Comparison of ENCODE assay signal across 13 cellular contexts in genomic region chr9:73437758-73438157, GRCh38.
DNase-seq lines count a peak whose midpoint lies in the region; ATAC-seq, FAIRE-seq and TF ChIP-seq lines count a peak whose summit lies in the region.
"Had no signal": no experiment of that assay in that cellular context is flagged by ENCODE, and none has a peak within 500 bp of the region (broad histone marks: within the 10 kb centered on the region; RNA-seq: fewer than 3 reads in every experiment).

No MANE protein-coding gene starts in this region.

- CTCF ChIA-PET in GM10248 (lab: Yijun Ruan, JAX) = no interaction called here

- H3K27ac ChIP-seq in right atrium auricular region (no peak overlapping the region), testis (no peak overlapping the region)
- H3K27ac ChIP-seq: thoracic aorta had no signal

- POLR2A ChIA-PET in GM10248 (lab: Yijun Ruan, JAX) = no interaction called here

- H3K36me3 ChIP-seq in bronchial epithelial cell (ENCODE audit: control insufficient read depth, insufficient read depth, low read length) (no peaks in the 10 kb centered on the region), right atrium auricular region (no peaks in the 10 kb centered on the region), testis (ENCODE audit: low read depth, missing control alignments) (no peaks in the 10 kb centered on the region)
- H3K36me3 ChIP-seq: thoracic aorta had no signal

- intact Hi-C loops in testis (cut with DNase I; ENCODE audit: low total_unique reads) = no loop called here

- ATAC-seq in GM21786 (IDR thresholded peaks at IDR 0.05; ENCODE audit: unreplicated experiment) (peak; percentile 71), HG03520 (IDR thresholded peaks at IDR 0.05; ENCODE audit: unreplicated experiment) (peak; percentile 79)
- ATAC-seq: left cardiac atrium had no signal

- H3K27me3 ChIP-seq in bronchial epithelial cell (ENCODE audit: control insufficient read depth, insufficient read depth, low read length) = no peaks in the 10 kb centered on the region
- no peaks in the 10 kb centered on the region for H3K27me3 ChIP-seq in right atrium auricular region
- H3K27me3 ChIP-seq in testis = no peaks in the 10 kb centered on the region

- 70 to 76% methylated on average over 1 of the region's 1 CpG for WGBS in testis, 2 donors

- H3K4me1 ChIP-seq in right atrium auricular region = no peaks in the 10 kb centered on the region
- no peaks in the 10 kb centered on the region for H3K4me1 ChIP-seq in testis

- TF ChIP-seq CTCF in GM10248 (IDR thresholded peaks at IDR 0.05; ENCODE audit: control extremely low read depth, extremely low read depth, low read depth, missing control alignments) (no peak), bronchial epithelial cell (IDR thresholded peaks at IDR 0.05; ENCODE audit: insufficient read depth, low read length, severe bottlenecking) (no peak), right atrium auricular region (IDR thresholded peaks at IDR 0.05) (no peak), testis (IDR thresholded peaks at IDR 0.05) (no peak)

- TF ChIP-seq POLR2A in testis (IDR thresholded peaks at IDR 0.05) (no peak), erythroblast (IDR thresholded peaks at IDR 0.05; ENCODE audit: low read length) (no peak)

- DNase-seq in GM10248 (ENCODE audit: extremely low spot score) = peak; percentile 8
- DNase-seq in bronchial epithelial cell (ENCODE audit: low read depth) = peak; percentile 56
- no peak for DNase-seq in NCI-H2029 treated with DMSO at 0.1 percent for 48 hours (lab: John Stamatoyannopoulos, UW)
- DNase-seq in right atrium auricular region (ENCODE audit: low spot score) = no peak
- no peak for DNase-seq in testis
- DNase-seq in erythroblast (lab: John Stamatoyannopoulos, UW) = no peak
- DNase-seq: activated T-cell treated with anti-CD3 and anti-CD28 coated beads for 4 hours; CD4-positive, alpha-beta T cell; left cardiac atrium; NCI-H146 had no signal

- H3K9me3 ChIP-seq in right atrium auricular region (no peaks in the 10 kb centered on the region), testis (no peaks in the 10 kb centered on the region)
- H3K9me3 ChIP-seq: thoracic aorta had no signal

- no peak overlapping the region for H3K4me3 ChIP-seq in bronchial epithelial cell (ENCODE audit: low read depth, low read length)
- H3K4me3 ChIP-seq in right atrium auricular region = no peak overlapping the region
- H3K4me3 ChIP-seq in testis = no peak overlapping the region
- H3K4me3 ChIP-seq: thoracic aorta had no signal

- no peak for FAIRE-seq in bronchial epithelial cell (lab: Jason Lieb, UNC)

Comparison
In these comparisons a context has a peak if more than half of its experiments do, and no peak if none do; other contexts are left out.
1. DNase-seq: peak in GM10248 (single experiment) and bronchial epithelial cell (single experiment); none in NCI-H2029 treated with DMSO at 0.1 percent for 48 hours (single experiment), right atrium auricular region (single experiment), testis (single experiment) and erythroblast (0 of 2).